In genomic region chr20:50113420-50114224, GRCh38 we compare ENCODE assay signal across 8 cellular contexts. TPM values are rescaled to one million over a fixed set of nuclear protein-coding genes. Genes with fewer than 3 reads are reported as not detected.
A peak's percentile ranks its signal among the peaks of the same experiment; 100 is the strongest.
DNase-seq lines count a peak whose midpoint lies in the region; ATAC-seq and TF ChIP-seq lines count a peak whose summit lies in the region.

No MANE protein-coding gene starts in this region.

- peaks cover 23 to 62% of the 10 kb centered on the region in 2 donors for H3K4me1 ChIP-seq in thoracic aorta (ENCODE audit: control insufficient read depth in 1 of 2, low read depth in 2 of 2)

- H3K4me1 Mint-ChIP-seq in activated CD8-positive, alpha-beta memory T cell treated with anti-CD3 and anti-CD28 coated beads, Interleukin-2, amount 10 ng/mL, durations not matched to agents 7 days and 5 days, result peaks cover 65% of the 10 kb centered on the region
- peaks cover 71% of the 10 kb centered on the region for H3K4me1 Mint-ChIP-seq in activated naive CD8-positive, alpha-beta T cell treated with anti-CD3 and anti-CD28 coated beads, Interleukin-2, amount 50 U/mL, for 24 hours

- H3K36me3 ChIP-seq in kidney epithelial cell (ENCODE audit: control insufficient read depth, insufficient read depth, low read length) (no peaks in the 10 kb centered on the region), thoracic aorta (no peaks in the 10 kb centered on the region)

- CTCF ChIA-PET in activated CD8-positive, alpha-beta memory T cell treated with anti-CD3 and anti-CD28 coated beads, Interleukin-2, amount 10 ng/mL, durations not matched to agents 7 days and 5 days (lab: Charles Lee), result interaction anchor here (0.9 to 6.2 kb wide), 8 partner anchors 39 to 925 kb away, joined by 3 to 22 read pairs (median 5); partner anchors contain the start of gene PEDS1

- H3K4me3 ChIP-seq in kidney epithelial cell (ENCODE audit: low read depth, low read length) (peak overlapping the region; percentile 78), thoracic aorta (peak overlapping the region; percentile 91)

- peak overlapping the region; percentile 95 for H3K27ac ChIP-seq in thoracic aorta

- peak overlapping the region; percentile 98 for H3K27ac Mint-ChIP-seq in activated CD8-positive, alpha-beta memory T cell treated with anti-CD3 and anti-CD28 coated beads, Interleukin-2, amount 10 ng/mL, durations not matched to agents 7 days and 5 days
- H3K27ac Mint-ChIP-seq in activated naive CD8-positive, alpha-beta T cell treated with anti-CD3 and anti-CD28 coated beads, Interleukin-2, amount 50 U/mL, for 24 hours, result peak overlapping the region; percentile 94

- no peaks in the 10 kb centered on the region for H3K9me3 ChIP-seq in thoracic aorta

- no peaks in the 10 kb centered on the region for H3K27me3 Mint-ChIP-seq in activated CD8-positive, alpha-beta memory T cell treated with anti-CD3 and anti-CD28 coated beads, Interleukin-2, amount 10 ng/mL, durations not matched to agents 7 days and 5 days
- no peaks in the 10 kb centered on the region for H3K27me3 Mint-ChIP-seq in activated naive CD8-positive, alpha-beta T cell treated with anti-CD3 and anti-CD28 coated beads, Interleukin-2, amount 50 U/mL, for 24 hours

- H3K4me3 Mint-ChIP-seq in activated CD8-positive, alpha-beta memory T cell treated with anti-CD3 and anti-CD28 coated beads, Interleukin-2, amount 10 ng/mL, durations not matched to agents 7 days and 5 days, result peak overlapping the region; percentile 89
- H3K4me3 Mint-ChIP-seq in activated naive CD8-positive, alpha-beta T cell treated with anti-CD3 and anti-CD28 coated beads, Interleukin-2, amount 50 U/mL, for 24 hours, result peak overlapping the region; percentile 100

- peaks cover 16% of the 10 kb centered on the region for H3K36me3 Mint-ChIP-seq in activated CD8-positive, alpha-beta memory T cell treated with anti-CD3 and anti-CD28 coated beads, Interleukin-2, amount 10 ng/mL, durations not matched to agents 7 days and 5 days
- peaks cover 31% of the 10 kb centered on the region for H3K36me3 Mint-ChIP-seq in activated naive CD8-positive, alpha-beta T cell treated with anti-CD3 and anti-CD28 coated beads, Interleukin-2, amount 50 U/mL, for 24 hours (ENCODE audit: low read depth)

- H3K9me3 Mint-ChIP-seq in activated CD8-positive, alpha-beta memory T cell treated with anti-CD3 and anti-CD28 coated beads, Interleukin-2, amount 10 ng/mL, durations not matched to agents 7 days and 5 days (ENCODE audit: low read depth), result no peaks in the 10 kb centered on the region
- H3K9me3 Mint-ChIP-seq in activated naive CD8-positive, alpha-beta T cell treated with anti-CD3 and anti-CD28 coated beads, Interleukin-2, amount 50 U/mL, for 24 hours, result no peaks in the 10 kb centered on the region

- DNase-seq in activated CD8-positive, alpha-beta memory T cell treated with anti-CD3 and anti-CD28 coated beads, Interleukin-2, amount 10 ng/mL, durations not matched to agents 7 days and 5 days, result no peak
- DNase-seq in activated CD8-positive, alpha-beta memory T cell treated with anti-CD3 and anti-CD28 coated beads for 24 hours, result no peak
- no peak for DNase-seq in activated naive CD8-positive, alpha-beta T cell treated with anti-CD3 and anti-CD28 coated beads, Interleukin-2, amount 50 U/mL, for 24 hours
- DNase-seq in kidney epithelial cell (ENCODE audit: low read depth), result no peak
- no peak for DNase-seq in thoracic aorta (ENCODE audit: low spot score)
- DNase-seq in retina, result no peak
- DNase-seq in A172 (ENCODE audit: low spot score), result no peak

- TF ChIP-seq CTCF in kidney epithelial cell (IDR thresholded peaks at IDR 0.05; ENCODE audit: insufficient read depth, low read length, poor library complexity, severe bottlenecking) (no peak), thoracic aorta (IDR thresholded peaks at IDR 0.05) (no peak)

- H3K27me3 ChIP-seq in kidney epithelial cell (ENCODE audit: control insufficient read depth, insufficient read depth, low read length), result no peaks in the 10 kb centered on the region
- no peaks in the 10 kb centered on the region for H3K27me3 ChIP-seq in thoracic aorta (replicated peaks; ENCODE audit: insufficient read depth)

- ATAC-seq in activated CD8-positive, alpha-beta memory T cell treated with anti-CD3 and anti-CD28 coated beads, Interleukin-2, amount 10 ng/mL, durations not matched to agents 7 days and 5 days, result no peak
- no peak for ATAC-seq in activated naive CD8-positive, alpha-beta T cell treated with anti-CD3 and anti-CD28 coated beads, Interleukin-2, amount 50 U/mL, for 24 hours
- no peak for ATAC-seq in thoracic aorta (ENCODE audit: insufficient number of reproducible peaks, low FRiP score, low read depth)
- ATAC-seq in GM18867 (IDR thresholded peaks at IDR 0.05; ENCODE audit: unreplicated experiment), result no peak

RNA-seq across cellular contexts. Expression of gene UBE2V1, which starts 0.7 kb away (rescaled TPM):
- total RNA-seq in activated CD8-positive, alpha-beta memory T cell treated with anti-CD3 and anti-CD28 coated beads, Interleukin-2, amount 10 ng/mL, durations not matched to agents 7 days and 5 days, result 100 to 1,000 TPM; 140 to 158 TPM
- total RNA-seq in kidney epithelial cell (62.0 and 62.5 TPM in 2 replicates), thoracic aorta (10 to 100 TPM; 91.7 to 98.4 TPM)
- 58.9 and 59.1 TPM in 2 replicates for total RNA-seq in A172 (2014; rRNA removed; shearing (Covaris generic))

RNA-seq across cellular contexts. Expression of gene PEDS1, which starts 39.9 kb away (rescaled TPM):
- 10 to 100 TPM; 24.2 to 25.4 TPM for total RNA-seq in activated CD8-positive, alpha-beta memory T cell treated with anti-CD3 and anti-CD28 coated beads, Interleukin-2, amount 10 ng/mL, durations not matched to agents 7 days and 5 days
- total RNA-seq in kidney epithelial cell, result 52.1 and 57.9 TPM in 2 replicates
- total RNA-seq in thoracic aorta, result 10 to 100 TPM; 21.2 to 34.3 TPM
- total RNA-seq in A172 (2014; rRNA removed; shearing (Covaris generic)), result 46.3 and 48.7 TPM in 2 replicates
